ENCODE assay signal across 9 cellular contexts in the genomic region with DNA sequence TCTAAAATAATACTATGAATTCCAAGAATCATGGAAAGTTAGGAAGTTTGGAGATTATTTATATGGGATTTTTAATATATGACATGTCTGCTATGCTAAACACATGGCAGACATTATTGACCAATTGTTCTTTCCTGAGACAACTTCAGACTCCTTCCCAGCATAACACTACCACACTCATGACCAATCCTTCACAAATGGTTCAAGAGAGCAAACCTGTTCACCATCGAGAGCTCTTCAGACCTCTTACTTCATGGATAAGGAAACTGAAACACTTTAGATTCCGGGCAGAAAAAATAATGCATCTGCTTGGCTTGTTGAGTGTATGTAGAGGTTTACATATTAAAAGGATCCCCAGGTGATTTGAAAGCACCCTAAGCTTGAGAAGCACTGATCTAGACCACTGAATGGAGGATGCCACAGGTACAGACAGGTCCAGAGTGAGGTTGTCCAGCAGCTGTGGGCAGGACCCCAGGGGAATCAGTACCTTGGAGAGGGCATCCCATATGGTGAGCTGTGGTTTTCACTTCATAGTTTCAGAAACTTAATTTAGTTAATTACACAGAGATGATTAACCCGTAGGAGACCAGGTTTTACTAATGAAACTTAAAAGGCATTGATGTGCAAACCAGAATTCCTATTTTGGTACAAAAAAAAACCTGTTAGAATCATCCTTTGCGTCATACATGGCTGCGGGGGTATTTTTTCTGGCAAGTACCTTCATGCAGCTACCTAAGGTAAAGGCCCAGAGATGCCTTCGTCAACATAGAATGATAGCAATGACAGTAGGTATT.
DNase-seq lines count a peak whose midpoint lies in the region; ATAC-seq and TF ChIP-seq lines count a peak whose summit lies in the region.
"Had no signal": no experiment of that assay in that cellular context is flagged by ENCODE, and none has a peak within 500 bp of the region (broad histone marks: within the 10 kb centered on the region; RNA-seq: fewer than 3 reads in every experiment).

No MANE protein-coding gene starts in this region.

- H3K4me1 ChIP-seq in IMR-90 (ENCODE audit: control insufficient read depth, insufficient read depth, low read length): peaks cover 4% of the 10 kb centered on the region; the same call in 1 of the 2 replicates
- H3K4me1 ChIP-seq in liver (ENCODE audit: control insufficient read depth in 4 of 4, insufficient read depth in 4 of 4, low read length in 3 of 4): peaks cover 0 to 9% (median 4%) of the 10 kb centered on the region in 4 donors

- WGBS in IMR-90 (ENCODE audit: extremely low coverage in 2 of 2, insufficient read length in 1 of 2), 2 experiments: no CpG with 5 or more reads among the region's 6 CpGs
- 88% methylated on average over 6 of the region's 6 CpGs for WGBS in liver

- H2AK9ac ChIP-seq in IMR-90 (replicated peaks; ENCODE audit: low read depth, low read length, poor library complexity): no peak overlapping the region

- H3K27me3 ChIP-seq in IMR-90 (ENCODE audit: control insufficient read depth, insufficient read depth, low read length) (peaks cover 15% of the 10 kb centered on the region), liver (ENCODE audit: control insufficient read depth in 4 of 4, insufficient read depth in 4 of 4, low read length in 3 of 4) (no peaks in the 10 kb centered on the region)

- in situ Hi-C loops in IMR-90 (cut with MboI; ENCODE audit: low sequenced_read_pairs): no loop called here

- no peak overlapping the region for H3K4ac ChIP-seq in IMR-90 (ENCODE audit: low read depth, low read length)

- TF ChIP-seq CTCF in IMR-90 (conservative IDR thresholded peaks at IDR 0.05; ENCODE audit: low read depth, low read length) (no peak), liver (IDR thresholded peaks at IDR 0.05; ENCODE audit: low read depth, low read length, missing input control) (no peak)

- no peaks in the 10 kb centered on the region for H3K79me1 ChIP-seq in IMR-90 (ENCODE audit: low read depth in 1 of 2, low read length in 2 of 2)

- H4K5ac ChIP-seq in IMR-90 (ENCODE audit: low read depth, low read length): no peak overlapping the region

- H3K27ac ChIP-seq in IMR-90 (ENCODE audit: insufficient read depth, low read length): no peak overlapping the region
- H3K27ac ChIP-seq in liver (ENCODE audit: low read depth in 1 of 2, low read length in 2 of 2): no peak overlapping the region
- H3K27ac ChIP-seq: skin epidermis had no signal

- no peaks in the 10 kb centered on the region for H3K36me3 ChIP-seq in IMR-90 (ENCODE audit: control insufficient read depth, insufficient read depth, low read length)
- no peaks in the 10 kb centered on the region for H3K36me3 ChIP-seq in liver (ENCODE audit: control insufficient read depth in 4 of 4, insufficient read depth in 3 of 4, low read depth in 1 of 4, low read length in 3 of 4)

- H3K14ac ChIP-seq in IMR-90 (replicated peaks; ENCODE audit: low read depth, low read length): no peak overlapping the region

- H3K9me1 ChIP-seq in IMR-90 (ENCODE audit: insufficient read depth, low read length): no peaks in the 10 kb centered on the region

- BruUV-seq in IMR-90 (replicated peaks; lab: Mats Ljungman, UMichigan): no TSS peak

- H3K4me2 ChIP-seq in IMR-90 (ENCODE audit: low read depth, low read length): no peak overlapping the region

- no peak overlapping the region for H2AFZ ChIP-seq in IMR-90 (replicated peaks; ENCODE audit: low read length, poor library complexity)

- H3K9ac ChIP-seq in IMR-90 (ENCODE audit: low read depth, low read length) (no peak overlapping the region), liver (ENCODE audit: low read depth in 1 of 2, low read length in 2 of 2) (no peak overlapping the region)

- H2BK15ac ChIP-seq in IMR-90 (ENCODE audit: low read depth, low read length): no peak overlapping the region

- POLR2A ChIA-PET in IMR-90 (lab: Charles Lee; ENCODE audit: unreplicated experiment): no interaction called here

- H3K9me3 ChIP-seq in IMR-90 (ENCODE audit: control insufficient read depth, insufficient read depth, low read length) (no peaks in the 10 kb centered on the region), liver (ENCODE audit: control insufficient read depth in 4 of 4, low read length in 3 of 4) (no peaks in the 10 kb centered on the region)

- ATAC-seq in GM18868 (IDR thresholded peaks at IDR 0.05; ENCODE audit: unreplicated experiment) (peak; percentile 83), HG02588 (IDR thresholded peaks at IDR 0.05; ENCODE audit: unreplicated experiment) (peak; percentile 78), IMR-90 (ENCODE audit: low read depth) (no peak)

- dilution Hi-C loops in IMR-90 (cut with HindIII; ENCODE audit: low sequenced_read_pairs, unreplicated experiment): no loop called here

- no peak overlapping the region for H2BK5ac ChIP-seq in IMR-90 (ENCODE audit: low read depth, low read length, poor library complexity, severe bottlenecking)

- H4K20me1 ChIP-seq in IMR-90 (ENCODE audit: insufficient read depth, low read length): no peaks in the 10 kb centered on the region

- H3K18ac ChIP-seq in IMR-90 (ENCODE audit: low read depth, low read length): no peak overlapping the region

- TF ChIP-seq RAD21 in IMR-90 (IDR thresholded peaks at IDR 0.05; ENCODE audit: low read length): no peak
- TF ChIP-seq RAD21 in liver (IDR thresholded peaks at IDR 0.05): no peak

- intact Hi-C loops in IMR-90 (cut with micrococcal nuclease): no loop called here

- TF ChIP-seq POLR2A in IMR-90 (IDR thresholded peaks at IDR 0.05; ENCODE audit: low read depth, low read length): no peak

- H3K56ac ChIP-seq in IMR-90 (ENCODE audit: extremely low read depth, insufficient read depth, low read length): no peak overlapping the region

- no peak overlapping the region for H4K91ac ChIP-seq in IMR-90 (ENCODE audit: insufficient read depth, low read depth, low read length)

- DNase-seq in IMR-90 (peak; percentile 16), DMS153 treated with DMSO at 0.1 percent for 48 hours (lab: John Stamatoyannopoulos, UW; ENCODE audit: unreplicated experiment) (no peak), dermis blood vessel endothelial cell (no peak), AG08396 (ENCODE audit: low spot score) (no peak)
- DNase-seq in activated CD4-positive, CD25-positive, alpha-beta regulatory T cell treated with anti-CD3 and anti-CD28 coated beads, Interleukin-2, amount 50 U/mL, for 72 hours: no peak

- no peak overlapping the region for H2BK120ac ChIP-seq in IMR-90 (ENCODE audit: low read depth, low read length)

- H2AK5ac ChIP-seq in IMR-90 (ENCODE audit: low read depth, low read length): no peak overlapping the region

- no peak overlapping the region for H2BK20ac ChIP-seq in IMR-90 (ENCODE audit: low read depth, low read length)

- H3K23ac ChIP-seq in IMR-90 (ENCODE audit: low read depth, low read length): no peak overlapping the region

- CTCF ChIA-PET in IMR-90 (lab: Yijun Ruan, JAX): no interaction called here

- no peak overlapping the region for H3K4me3 ChIP-seq in IMR-90 (ENCODE audit: insufficient read depth, low read depth, low read length)
- no peak overlapping the region for H3K4me3 ChIP-seq in liver (ENCODE audit: low read depth in 1 of 3, low read length in 3 of 3)
- H3K4me3 ChIP-seq: skin epidermis had no signal

- H4K8ac ChIP-seq in IMR-90 (ENCODE audit: low read depth in 2 of 2, low read length in 2 of 2): no peak overlapping the region

TF ChIP-seq in IMR-90, 13 proteins besides CTCF, POLR2A, EP300 and RAD21:
- TF ChIP-seq MXI1 (IDR thresholded peaks at IDR 0.05; ENCODE audit: borderline replicate concordance, low read depth, low read length): 0 out of 2 replicates have a peak, but pooled peaks have one; percentile 29
- TF ChIP-seq RCOR1 (IDR thresholded peaks at IDR 0.05; ENCODE audit: insufficient replicate concordance, low read length): no peak
- TF ChIP-seq MAFK (IDR thresholded peaks at IDR 0.05; ENCODE audit: low read depth, low read length): no peak
- no peak for TF ChIP-seq BHLHE40 (IDR thresholded peaks at IDR 0.05; ENCODE audit: low read depth, low read length)
TF ChIP-seq in IMR-90: peak in this region for 1.

TF ChIP-seq in liver, 16 proteins besides CTCF, POLR2A, EP300 and RAD21:
- TF ChIP-seq, protein P1, sequence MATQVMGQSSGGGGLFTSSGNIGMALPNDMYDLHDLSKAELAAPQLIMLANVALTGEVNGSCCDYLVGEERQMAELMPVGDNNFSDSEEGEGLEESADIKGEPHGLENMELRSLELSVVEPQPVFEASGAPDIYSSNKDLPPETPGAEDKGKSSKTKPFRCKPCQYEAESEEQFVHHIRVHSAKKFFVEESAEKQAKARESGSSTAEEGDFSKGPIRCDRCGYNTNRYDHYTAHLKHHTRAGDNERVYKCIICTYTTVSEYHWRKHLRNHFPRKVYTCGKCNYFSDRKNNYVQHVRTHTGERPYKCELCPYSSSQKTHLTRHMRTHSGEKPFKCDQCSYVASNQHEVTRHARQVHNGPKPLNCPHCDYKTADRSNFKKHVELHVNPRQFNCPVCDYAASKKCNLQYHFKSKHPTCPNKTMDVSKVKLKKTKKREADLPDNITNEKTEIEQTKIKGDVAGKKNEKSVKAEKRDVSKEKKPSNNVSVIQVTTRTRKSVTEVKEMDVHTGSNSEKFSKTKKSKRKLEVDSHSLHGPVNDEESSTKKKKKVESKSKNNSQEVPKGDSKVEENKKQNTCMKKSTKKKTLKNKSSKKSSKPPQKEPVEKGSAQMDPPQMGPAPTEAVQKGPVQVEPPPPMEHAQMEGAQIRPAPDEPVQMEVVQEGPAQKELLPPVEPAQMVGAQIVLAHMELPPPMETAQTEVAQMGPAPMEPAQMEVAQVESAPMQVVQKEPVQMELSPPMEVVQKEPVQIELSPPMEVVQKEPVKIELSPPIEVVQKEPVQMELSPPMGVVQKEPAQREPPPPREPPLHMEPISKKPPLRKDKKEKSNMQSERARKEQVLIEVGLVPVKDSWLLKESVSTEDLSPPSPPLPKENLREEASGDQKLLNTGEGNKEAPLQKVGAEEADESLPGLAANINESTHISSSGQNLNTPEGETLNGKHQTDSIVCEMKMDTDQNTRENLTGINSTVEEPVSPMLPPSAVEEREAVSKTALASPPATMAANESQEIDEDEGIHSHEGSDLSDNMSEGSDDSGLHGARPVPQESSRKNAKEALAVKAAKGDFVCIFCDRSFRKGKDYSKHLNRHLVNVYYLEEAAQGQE (IDR thresholded peaks at IDR 0.05): peak; percentile 96
- TF ChIP-seq HNF4A (conservative IDR thresholded peaks at IDR 0.05): no peak
